In the genomic region with DNA sequence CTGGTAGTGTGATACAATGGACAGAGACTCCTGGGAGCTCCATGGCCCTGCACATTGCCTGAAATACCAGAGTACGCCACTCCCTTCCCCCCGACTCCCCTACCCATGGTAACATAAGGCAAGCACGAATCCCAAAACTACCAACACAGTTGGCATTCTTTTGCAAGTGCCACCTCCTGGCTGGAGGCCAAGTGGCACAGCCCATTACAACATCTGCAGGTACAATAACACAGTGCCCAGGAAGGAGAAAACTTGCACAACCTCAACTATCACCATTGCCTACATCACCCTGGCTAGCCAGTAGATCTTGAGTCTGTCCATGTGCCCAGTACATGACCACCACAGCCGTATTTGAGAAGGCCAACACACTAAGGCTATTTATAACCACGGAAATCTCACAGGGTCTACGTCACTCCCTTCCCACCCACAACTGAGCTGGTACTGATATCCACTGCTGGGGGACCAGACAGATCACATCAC, we compare ENCODE assay signal across 14 cellular contexts. TPM values are rescaled to one million over a fixed set of nuclear protein-coding genes. Genes with fewer than 3 reads are reported as not detected.
DNase-seq lines count a peak whose midpoint lies in the region; ATAC-seq and TF ChIP-seq lines count a peak whose summit lies in the region.
"Had no signal": no experiment of that assay in that cellular context is flagged by ENCODE, and none has a peak within 500 bp of the region (broad histone marks: within the 10 kb centered on the region; RNA-seq: fewer than 3 reads in every experiment).

No MANE protein-coding gene starts in this region.

- H3K27me3 ChIP-seq in ACC112 (ENCODE audit: insufficient read depth, low read length) (no peaks in the 10 kb centered on the region), ascending aorta (no peaks in the 10 kb centered on the region), neuronal stem cell (ENCODE audit: control insufficient read depth in 3 of 3, insufficient read depth in 3 of 3, low read depth in 1 of 3, low read length in 3 of 3) (no peaks in the 10 kb centered on the region)
- H3K27me3 ChIP-seq: BLaER1 had no signal

- H3K27ac Mint-ChIP-seq in activated T-helper 1 cell treated with anti-CD3 and anti-CD28 coated beads, Interleukin-12 subunit alpha, Interleukin-12 subunit beta, Interleukin-2, Interleukin-4 antibody, amounts not matched to agents 30 ng/mL and 10 ng/mL and 1 ng/mL, durations not matched to agents 14 hours and 24 hours and 36 hours: no peak overlapping the region

- TF ChIP-seq CTCF in ascending aorta (IDR thresholded peaks at IDR 0.05) (no peak), OCI-LY7 (conservative IDR thresholded peaks at IDR 0.05; ENCODE audit: low read length) (no peak)

- peaks cover 20% of the 10 kb centered on the region for H3K36me3 ChIP-seq in ACC112 (ENCODE audit: insufficient read depth, low read length)
- peaks cover 18 to 23% of the 10 kb centered on the region in 2 donors for H3K36me3 ChIP-seq in ascending aorta
- H3K36me3 ChIP-seq in neuronal stem cell (replicated peaks in 1 of 2; ENCODE audit: control insufficient read depth in 2 of 2, insufficient read depth in 2 of 2, low read length in 2 of 2): peaks cover 13 to 22% of the 10 kb centered on the region in 2 donors
- H3K36me3 ChIP-seq in OCI-LY7 (ENCODE audit: insufficient read depth, low read length): no peaks in the 10 kb centered on the region

- H3K27ac ChIP-seq in ACC112 (ENCODE audit: low read depth, low read length): peak overlapping the region; percentile 11; the same call in 1 of the 2 replicates
- peak overlapping the region; percentile 31 to 51 for H3K27ac ChIP-seq in ascending aorta
- no peak overlapping the region for H3K27ac ChIP-seq in neuronal stem cell (replicated peaks; ENCODE audit: low read length)
- no peak overlapping the region for H3K27ac ChIP-seq in OCI-LY7 (ENCODE audit: low read depth, low read length, poor library complexity, severe bottlenecking)
- H3K27ac ChIP-seq: A549, BLaER1 had no signal

- no peaks in the 10 kb centered on the region for H3K79me1 ChIP-seq in neuronal stem cell (ENCODE audit: low read depth, low read length)

- H3K9me2 ChIP-seq in OCI-LY7 (ENCODE audit: insufficient read depth, low read length): no peaks in the 10 kb centered on the region

- H2AFZ ChIP-seq in ACC112 (ENCODE audit: low read length, unreplicated experiment) (no peak overlapping the region), neuronal stem cell (ENCODE audit: low read length) (no peak overlapping the region), OCI-LY7 (ENCODE audit: low read length) (no peak overlapping the region)

- H3K4me2 ChIP-seq in neuronal stem cell (ENCODE audit: insufficient read depth, low read length, poor library complexity, severe bottlenecking): no peak overlapping the region
- H3K4me2 ChIP-seq in OCI-LY7 (ENCODE audit: low read length): no peak overlapping the region
- H3K4me2 ChIP-seq: A549, BLaER1 had no signal

- peaks cover 6% of the 10 kb centered on the region for H3K27me3 Mint-ChIP-seq in activated T-helper 1 cell treated with anti-CD3 and anti-CD28 coated beads, Interleukin-12 subunit alpha, Interleukin-12 subunit beta, Interleukin-2, Interleukin-4 antibody, amounts not matched to agents 30 ng/mL and 10 ng/mL and 1 ng/mL, durations not matched to agents 14 hours and 24 hours and 36 hours (ENCODE audit: insufficient read depth)

- no peak overlapping the region for H2BK15ac ChIP-seq in neuronal stem cell (ENCODE audit: low read length)

- H3K4me1 ChIP-seq in ACC112 (ENCODE audit: control insufficient read depth, insufficient read depth, low read length, unreplicated experiment): peaks cover 38% of the 10 kb centered on the region
- H3K4me1 ChIP-seq in ascending aorta: peaks cover 0 to 12% of the 10 kb centered on the region in 2 donors
- H3K4me1 ChIP-seq in neuronal stem cell (ENCODE audit: control insufficient read depth in 2 of 2, insufficient read depth in 1 of 2, low read depth in 1 of 2, low read length in 2 of 2): no peaks in the 10 kb centered on the region
- H3K4me1 ChIP-seq in OCI-LY7 (ENCODE audit: insufficient read depth, low read length, poor library complexity, severe bottlenecking): no peaks in the 10 kb centered on the region
- H3K4me1 ChIP-seq: A549 had no signal

- peak; percentile 61 for ATAC-seq in left ventricle myocardium superior
- ATAC-seq: A549 had no signal

- no peak overlapping the region for H4K91ac ChIP-seq in neuronal stem cell (ENCODE audit: low read depth, low read length, poor library complexity)

- CTCF ChIA-PET in OCI-LY7 (lab: Charles Lee; ENCODE audit: unreplicated experiment): no interaction called here

- intact Hi-C loops in ascending aorta (cut with DNase I): no loop called here
- intact Hi-C loops in left ventricle myocardium superior (cut with micrococcal nuclease): no loop called here
- intact Hi-C loops in activated T-helper 1 cell treated with anti-CD3 and anti-CD28 coated beads, Interleukin-12 subunit alpha, Interleukin-12 subunit beta, Interleukin-2, Interleukin-4 antibody, amounts not matched to agents 30 ng/mL and 10 ng/mL and 1 ng/mL, durations not matched to agents 14 hours and 24 hours and 36 hours (cut with micrococcal nuclease): no loop called here
- intact Hi-C loops in OCI-LY7 (cut with micrococcal nuclease; ENCODE audit: unreplicated experiment): no loop called here

- H3K4me3 ChIP-seq in ACC112 (ENCODE audit: low read depth, low read length): no peak overlapping the region
- H3K4me3 ChIP-seq in ascending aorta: no peak overlapping the region
- H3K4me3 ChIP-seq in neuronal stem cell (ENCODE audit: low read length in 2 of 2): no peak overlapping the region
- H3K4me3 ChIP-seq in OCI-LY7 (ENCODE audit: low read depth, low read length, poor library complexity, severe bottlenecking): no peak overlapping the region
- H3K4me3 ChIP-seq: A549, BLaER1 had no signal

- no peak overlapping the region for H3K9ac ChIP-seq in neuronal stem cell (ENCODE audit: low read depth, low read length, poor library complexity)
- H3K9ac ChIP-seq: BLaER1 had no signal

- no peaks in the 10 kb centered on the region for H3K9me3 ChIP-seq in ascending aorta
- H3K9me3 ChIP-seq in neuronal stem cell (replicated peaks in 1 of 2; ENCODE audit: control insufficient read depth in 2 of 2, insufficient read depth in 1 of 2, low read depth in 1 of 2, low read length in 2 of 2): peaks cover 0 to 1% of the 10 kb centered on the region in 2 donors
- H3K9me3 ChIP-seq in OCI-LY7 (ENCODE audit: low read length): no peaks in the 10 kb centered on the region
- H3K9me3 ChIP-seq: A549, BLaER1 had no signal

- peaks cover 5% of the 10 kb centered on the region for H3K36me3 Mint-ChIP-seq in activated T-helper 1 cell treated with anti-CD3 and anti-CD28 coated beads, Interleukin-12 subunit alpha, Interleukin-12 subunit beta, Interleukin-2, Interleukin-4 antibody, amounts not matched to agents 30 ng/mL and 10 ng/mL and 1 ng/mL, durations not matched to agents 14 hours and 24 hours and 36 hours (ENCODE audit: low read depth)

- POLR2A ChIA-PET in OCI-LY7 (lab: Charles Lee): no interaction called here

- no peak overlapping the region for H3K4me3 Mint-ChIP-seq in activated T-helper 1 cell treated with anti-CD3 and anti-CD28 coated beads, Interleukin-12 subunit alpha, Interleukin-12 subunit beta, Interleukin-2, Interleukin-4 antibody, amounts not matched to agents 30 ng/mL and 10 ng/mL and 1 ng/mL, durations not matched to agents 14 hours and 24 hours and 36 hours

- no CpG with 5 or more reads among the region's 6 CpGs for WGBS in neuronal stem cell (ENCODE audit: extremely low coverage in 2 of 2, insufficient read length in 2 of 2, insufficient replicate concordance in 1 of 2), 2 donors

- H2AK5ac ChIP-seq in neuronal stem cell (ENCODE audit: low read depth, low read length): peak overlapping the region; percentile 53

- DNase-seq in ascending aorta (ENCODE audit: low spot score in 2 of 2): peak in 1 of 2 donors; percentile 76
- DNase-seq in left ventricle myocardium superior: no peak
- DNase-seq in neuronal stem cell (ENCODE audit: low spot score): no peak
- no peak for DNase-seq in activated T-helper 1 cell treated with anti-CD3 and anti-CD28 coated beads, Interleukin-12 subunit alpha, Interleukin-12 subunit beta, Interleukin-2, Interleukin-4 antibody, amounts not matched to agents 30 ng/mL and 10 ng/mL and 1 ng/mL, durations not matched to agents 14 hours and 24 hours and 36 hours (ENCODE audit: low spot score)
- DNase-seq in OCI-LY7 (ENCODE audit: low spot score): no peak
- DNase-seq in GM19238 (ENCODE audit: insufficient read length, low spot score): no peak
- no peak for DNase-seq in stimulated activated CD4-positive, alpha-beta T cell treated with anti-CD3 and anti-CD28 coated beads, Interleukin-15, amount 100 ng/mL, for 24 hours
- DNase-seq: activated gamma-delta T cell; central memory CD4-positive, alpha-beta T cell; NCI-H1417 treated with DMSO at 0.1 percent for 48 hours; NCI-H526 treated with DMSO at 0.1 percent for 48 hours had no signal

- peak overlapping the region; percentile 61 for H3K18ac ChIP-seq in neuronal stem cell (ENCODE audit: low read length)

- peak overlapping the region; percentile 70 for H2BK5ac ChIP-seq in neuronal stem cell (ENCODE audit: low read length)

- no peak overlapping the region for H3K14ac ChIP-seq in neuronal stem cell (ENCODE audit: low read length)

- H3K23ac ChIP-seq in neuronal stem cell (ENCODE audit: low read depth, low read length, poor library complexity): peak overlapping the region; percentile 34

- H3K79me2 ChIP-seq in ACC112 (ENCODE audit: control insufficient read depth, insufficient read depth, low read length, unreplicated experiment) (no peaks in the 10 kb centered on the region), OCI-LY7 (ENCODE audit: insufficient read depth, low read depth, low read length) (no peaks in the 10 kb centered on the region)

- no peaks in the 10 kb centered on the region for H3K9me3 Mint-ChIP-seq in activated T-helper 1 cell treated with anti-CD3 and anti-CD28 coated beads, Interleukin-12 subunit alpha, Interleukin-12 subunit beta, Interleukin-2, Interleukin-4 antibody, amounts not matched to agents 30 ng/mL and 10 ng/mL and 1 ng/mL, durations not matched to agents 14 hours and 24 hours and 36 hours

- peaks cover 48% of the 10 kb centered on the region for H3K4me1 Mint-ChIP-seq in activated T-helper 1 cell treated with anti-CD3 and anti-CD28 coated beads, Interleukin-12 subunit alpha, Interleukin-12 subunit beta, Interleukin-2, Interleukin-4 antibody, amounts not matched to agents 30 ng/mL and 10 ng/mL and 1 ng/mL, durations not matched to agents 14 hours and 24 hours and 36 hours (ENCODE audit: low read depth)

- no peak overlapping the region for H2BK120ac ChIP-seq in neuronal stem cell (ENCODE audit: low read depth, low read length)

- no TSS peak for BruUV-seq in OCI-LY7 (replicated peaks; lab: Mats Ljungman, UMichigan)

- H3K4ac ChIP-seq in neuronal stem cell (ENCODE audit: low read length): peak overlapping the region; percentile 1

- H4K20me1 ChIP-seq in OCI-LY7 (ENCODE audit: insufficient read depth, low read length): no peaks in the 10 kb centered on the region
- H4K20me1 ChIP-seq: BLaER1 had no signal

- no peak overlapping the region for H2BK12ac ChIP-seq in neuronal stem cell (ENCODE audit: low read length)

- no peak overlapping the region for H4K8ac ChIP-seq in neuronal stem cell (ENCODE audit: low read depth, low read length)

RNA-seq across cellular contexts. Expression of a gene that starts 11.7 kb away (rescaled TPM):
- total RNA-seq in ascending aorta (672 TPM), left ventricle myocardium superior (41.8 TPM), OCI-LY7 (2022) (not detected in 2 replicates)
- polyA plus RNA-seq in neuronal stem cell (2013, experiment 1 of 2): 3.4 TPM
- 3.8 TPM for polyA plus RNA-seq in neuronal stem cell (2013, experiment 2 of 2)
- 1.7 and 1.8 TPM in 2 replicates for total RNA-seq in activated T-helper 1 cell treated with anti-CD3 and anti-CD28 coated beads, Interleukin-12 subunit alpha, Interleukin-12 subunit beta, Interleukin-2, Interleukin-4 antibody, amounts not matched to agents 30 ng/mL and 10 ng/mL and 1 ng/mL, durations not matched to agents 14 hours and 24 hours and 36 hours
- not detected in 2 replicates for total RNA-seq in OCI-LY7 (2014; rRNA removed; shearing (Covaris generic))

Comparison
In these comparisons a context has a peak if more than half of its experiments do, and no peak if none do; other contexts are left out.
1. H3K27ac ChIP-seq: peak in ACC112 (single experiment) and ascending aorta (2 of 2); none in neuronal stem cell (single experiment) and OCI-LY7 (single experiment).
2. RNA of a gene that starts 11.7 kb away (total RNA-seq): 672 TPM in ascending aorta (single experiment) and 41.8 TPM in left ventricle myocardium superior (single experiment); 1.7 to 1.8 TPM in activated T-helper 1 cell treated with anti-CD3 and anti-CD28 coated beads, Interleukin-12 subunit alpha, Interleukin-12 subunit beta, Interleukin-2, Interleukin-4 antibody, amounts not matched to agents 30 ng/mL and 10 ng/mL and 1 ng/mL, durations not matched to agents 14 hours and 24 hours and 36 hours and not detected in OCI-LY7; every median in the first group is over 10 times any median in the second.